Comparison of ENCODE assay signal across 28 cellular contexts in genomic region chr12:58567189-58567588, GRCh38.
"Had no signal": no experiment of that assay in that cellular context is flagged by ENCODE, and none has a peak within 500 bp of the region (broad histone marks: within the 10 kb centered on the region; RNA-seq: fewer than 3 reads in every experiment).

No MANE protein-coding gene starts in this region.

- H3K4me1 ChIP-seq: adrenal gland, Peyer's patch had no signal

- H3K4me3 ChIP-seq: adrenal gland, MG63, Peyer's patch, SJCRH30 had no signal

- H3K9me3 ChIP-seq: adrenal gland, Peyer's patch had no signal

- DNase-seq: activated CD4-positive, alpha-beta T cell treated with anti-CD3 and anti-CD28 coated beads for 48 hours; activated CD4-positive, alpha-beta T cell treated with anti-CD3 and anti-CD28 coated beads, Interleukin-2, amount 50 U/mL, for 4 hours; activated CD8-positive, alpha-beta memory T cell treated with anti-CD3 and anti-CD28 coated beads, Interleukin-2, amount 50 U/mL, for 48 hours; activated CD8-positive, alpha-beta T cell treated with anti-CD3 and anti-CD28 coated beads, Interleukin-2, amount 10 ng/mL, durations not matched to agents 7 days and 5 days; activated naive CD4-positive, alpha-beta T cell treated with anti-CD3 and anti-CD28 coated beads, Interleukin-2, amount 50 U/mL, for 16 hours; activated naive CD8-positive, alpha-beta T cell treated with anti-CD3 and anti-CD28 coated beads, Interleukin-2, amount 10 ng/mL, durations not matched to agents 7 days and 5 days; activated T-cell treated with anti-CD3 and anti-CD28 coated beads, Interleukin-2, amount 50 U/mL, for 1 hour; adrenal gland; anterior cingulate cortex; central memory CD4-positive, alpha-beta T cell; KG1; MG63; MV-4-11; NCI-H1092 treated with DMSO at 0.1 percent for 48 hours; NCI-H1417 treated with DMSO at 0.1 percent for 48 hours; NCI-H1694; NCI-H2029; NCI-H446; NCI-H524 treated with DMSO at 0.1 percent for 48 hours; NCI-H82; NK-92 treated with Interleukin-12 subunit alpha and Interleukin-12 subunit beta, amount 100 ng/mL, for 24 hours; OCI-M1; Peyer's patch; Right ventricle myocardium superior; SW 1271 had no signal

- ATAC-seq: activated CD4-positive, CD25-positive, alpha-beta regulatory T cell treated with anti-CD3 and anti-CD28 coated beads, Interleukin-2, amount 50 U/mL, for 24 hours; activated CD8-positive, alpha-beta T cell treated with anti-CD3 and anti-CD28 coated beads, Interleukin-2, amount 10 ng/mL, durations not matched to agents 7 days and 5 days had no signal

- H3K27me3 ChIP-seq: adrenal gland, MG63, Peyer's patch, SJCRH30 had no signal

- H3K36me3 ChIP-seq: adrenal gland, MG63, Peyer's patch, SJCRH30 had no signal

- H3K27ac ChIP-seq: adrenal gland, Peyer's patch, RWPE1, SJCRH30 had no signal
